8 cellular contexts compared by ENCODE assay signal in genomic region chr15:38707802-38708671, GRCh38.
DNase-seq lines count a peak whose midpoint lies in the region; ATAC-seq and TF ChIP-seq lines count a peak whose summit lies in the region.

No MANE protein-coding gene starts in this region.

- H3K36me3 ChIP-seq in kidney epithelial cell (ENCODE audit: control insufficient read depth, insufficient read depth, low read length) (no peaks in the 10 kb centered on the region), thoracic aorta (no peaks in the 10 kb centered on the region)

- DNase-seq in NCI-H2107 treated with DMSO at 0.1 percent for 48 hours (lab: John Stamatoyannopoulos, UW; ENCODE audit: unreplicated experiment): peak; percentile 25
- no peak for DNase-seq in NCI-H2107 (lab: John Stamatoyannopoulos, UW)
- peak; percentile 54 for DNase-seq in OCI-M1 (lab: John Stamatoyannopoulos, UW)
- DNase-seq in cardiac fibroblast (ENCODE audit: low read depth in 2 of 2): peak; percentile 78 to 80
- no peak for DNase-seq in kidney epithelial cell (ENCODE audit: low read depth)
- DNase-seq in thoracic aorta (ENCODE audit: low spot score): no peak

- no peak overlapping the region for H3K27ac ChIP-seq in thoracic aorta

- no peaks in the 10 kb centered on the region for H3K9me3 ChIP-seq in thoracic aorta

- H3K27me3 ChIP-seq in kidney epithelial cell (ENCODE audit: control insufficient read depth, insufficient read depth, low read length) (no peaks in the 10 kb centered on the region), thoracic aorta (replicated peaks; ENCODE audit: insufficient read depth) (no peaks in the 10 kb centered on the region)

- no peaks in the 10 kb centered on the region for H3K4me1 ChIP-seq in thoracic aorta (ENCODE audit: control insufficient read depth in 1 of 2, low read depth in 2 of 2)

- ATAC-seq in GM19328 (IDR thresholded peaks at IDR 0.05; ENCODE audit: unreplicated experiment): peak; percentile 65
- ATAC-seq in HG03354 (IDR thresholded peaks at IDR 0.05; ENCODE audit: poor library complexity, severe bottlenecking, unreplicated experiment): peak; percentile 84
- no peak for ATAC-seq in thoracic aorta (ENCODE audit: insufficient number of reproducible peaks, low FRiP score, low read depth)

- TF ChIP-seq CTCF in cardiac fibroblast (IDR thresholded peaks at IDR 0.05; ENCODE audit: low read depth, low read length): peak; percentile 77
- peak; percentile 76 for TF ChIP-seq CTCF in kidney epithelial cell (IDR thresholded peaks at IDR 0.05; ENCODE audit: insufficient read depth, low read length, poor library complexity, severe bottlenecking)
- peak; percentile 61 for TF ChIP-seq CTCF in thoracic aorta (IDR thresholded peaks at IDR 0.05)

- H3K4me3 ChIP-seq in cardiac fibroblast (replicated peaks in 1 of 2; ENCODE audit: low read depth in 2 of 2, low read length in 2 of 2) (no peak overlapping the region), kidney epithelial cell (ENCODE audit: low read depth, low read length) (no peak overlapping the region), thoracic aorta (no peak overlapping the region)

Comparison
In these comparisons a context has a peak if more than half of its experiments do, and no peak if none do; other contexts are left out.
1. DNase-seq: peak in NCI-H2107 treated with DMSO at 0.1 percent for 48 hours (single experiment), OCI-M1 (single experiment) and cardiac fibroblast (2 of 2); none in NCI-H2107 (single experiment), kidney epithelial cell (single experiment) and thoracic aorta (single experiment).
2. Peak in every context shown above with its lines, with median percentiles within 50 percentile points of each other: CTCF ChIP-seq.